Comparison of ENCODE assay signal across 1 cellular context in the genomic region with DNA sequence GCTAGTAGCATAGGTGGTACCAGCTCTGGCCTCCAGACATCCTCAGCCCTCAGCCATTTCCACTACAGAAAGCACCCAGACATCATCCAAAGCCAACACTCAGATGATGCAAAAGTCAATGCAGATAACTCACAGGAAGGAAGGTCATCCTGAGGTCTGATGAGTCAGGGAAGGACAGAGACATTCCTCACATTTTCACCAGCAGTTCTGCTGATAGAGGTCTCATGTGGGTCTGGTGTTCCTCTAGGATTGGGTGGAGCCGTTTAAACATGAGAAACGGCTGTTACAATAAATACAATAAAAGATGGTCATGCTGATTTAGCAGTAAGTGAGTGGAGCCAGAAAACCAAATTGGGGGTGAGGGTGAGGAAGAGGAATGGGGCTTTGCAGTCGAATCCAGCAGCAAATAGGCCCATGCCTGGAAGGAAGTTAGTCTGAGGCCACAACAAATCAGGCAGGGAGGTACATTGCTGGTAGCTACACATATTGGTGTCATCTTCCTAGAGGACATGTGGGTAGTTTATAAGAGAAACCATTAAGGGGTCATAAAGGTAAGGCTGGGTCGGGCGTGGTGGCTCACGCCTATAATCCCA.
A peak's percentile ranks its signal among the peaks of the same experiment; 100 is the strongest.
TF ChIP-seq lines count a peak whose summit lies in the region.

No MANE protein-coding gene starts in this region.

TF ChIP-seq in HepG2, 621 proteins besides CTCF, POLR2A, EP300 and RAD21 (continued from another document and continues in another):
- TF ChIP-seq, protein P1, sequence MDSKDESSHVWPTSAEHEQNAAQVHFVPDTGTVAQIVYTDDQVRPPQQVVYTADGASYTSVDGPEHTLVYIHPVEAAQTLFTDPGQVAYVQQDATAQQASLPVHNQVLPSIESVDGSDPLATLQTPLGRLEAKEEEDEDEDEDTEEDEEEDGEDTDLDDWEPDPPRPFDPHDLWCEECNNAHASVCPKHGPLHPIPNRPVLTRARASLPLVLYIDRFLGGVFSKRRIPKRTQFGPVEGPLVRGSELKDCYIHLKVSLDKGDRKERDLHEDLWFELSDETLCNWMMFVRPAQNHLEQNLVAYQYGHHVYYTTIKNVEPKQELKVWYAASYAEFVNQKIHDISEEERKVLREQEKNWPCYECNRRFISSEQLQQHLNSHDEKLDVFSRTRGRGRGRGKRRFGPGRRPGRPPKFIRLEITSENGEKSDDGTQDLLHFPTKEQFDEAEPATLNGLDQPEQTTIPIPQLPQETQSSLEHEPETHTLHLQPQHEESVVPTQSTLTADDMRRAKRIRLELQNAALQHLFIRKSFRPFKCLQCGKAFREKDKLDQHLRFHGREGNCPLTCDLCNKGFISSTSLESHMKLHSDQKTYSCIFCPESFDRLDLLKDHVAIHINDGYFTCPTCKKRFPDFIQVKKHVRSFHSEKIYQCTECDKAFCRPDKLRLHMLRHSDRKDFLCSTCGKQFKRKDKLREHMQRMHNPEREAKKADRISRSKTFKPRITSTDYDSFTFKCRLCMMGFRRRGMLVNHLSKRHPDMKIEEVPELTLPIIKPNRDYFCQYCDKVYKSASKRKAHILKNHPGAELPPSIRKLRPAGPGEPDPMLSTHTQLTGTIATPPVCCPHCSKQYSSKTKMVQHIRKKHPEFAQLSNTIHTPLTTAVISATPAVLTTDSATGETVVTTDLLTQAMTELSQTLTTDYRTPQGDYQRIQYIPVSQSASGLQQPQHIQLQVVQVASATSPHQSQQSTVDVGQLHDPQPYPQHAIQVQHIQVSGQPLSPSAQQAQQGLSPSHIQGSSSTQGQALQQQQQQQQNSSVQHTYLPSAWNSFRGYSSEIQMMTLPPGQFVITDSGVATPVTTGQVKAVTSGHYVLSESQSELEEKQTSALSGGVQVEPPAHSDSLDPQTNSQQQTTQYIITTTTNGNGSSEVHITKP (CRISPR knock-in tag; IDR thresholded peaks at IDR 0.05; ENCODE audit: low read depth), result 0 out of 2 replicates have a peak, but pooled peaks have one; percentile 35
- TF ChIP-seq ZNF572 (CRISPR knock-in tag; IDR thresholded peaks at IDR 0.05), result no peak
- TF ChIP-seq ZEB1 (IDR thresholded peaks at IDR 0.05; ENCODE audit: insufficient replicate concordance, low read depth), result peak; percentile 81
- TF ChIP-seq, protein P2, sequence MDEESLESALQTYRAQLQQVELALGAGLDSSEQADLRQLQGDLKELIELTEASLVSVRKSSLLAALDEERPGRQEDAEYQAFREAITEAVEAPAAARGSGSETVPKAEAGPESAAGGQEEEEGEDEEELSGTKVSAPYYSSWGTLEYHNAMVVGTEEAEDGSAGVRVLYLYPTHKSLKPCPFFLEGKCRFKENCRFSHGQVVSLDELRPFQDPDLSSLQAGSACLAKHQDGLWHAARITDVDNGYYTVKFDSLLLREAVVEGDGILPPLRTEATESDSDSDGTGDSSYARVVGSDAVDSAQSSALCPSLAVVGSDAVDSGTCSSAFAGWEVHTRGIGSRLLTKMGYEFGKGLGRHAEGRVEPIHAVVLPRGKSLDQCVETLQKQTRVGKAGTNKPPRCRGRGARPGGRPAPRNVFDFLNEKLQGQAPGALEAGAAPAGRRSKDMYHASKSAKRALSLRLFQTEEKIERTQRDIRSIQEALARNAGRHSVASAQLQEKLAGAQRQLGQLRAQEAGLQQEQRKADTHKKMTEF (CRISPR knock-in tag; IDR thresholded peaks at IDR 0.05), result peak; percentile 46; the same call in 1 of the 2 replicates
- TF ChIP-seq SMAD1 (CRISPR knock-in tag; IDR thresholded peaks at IDR 0.05; ENCODE audit: borderline replicate concordance, low read depth), result no peak
- no peak for TF ChIP-seq ADNP (CRISPR knock-in tag; IDR thresholded peaks at IDR 0.05)
- TF ChIP-seq, protein P3, sequence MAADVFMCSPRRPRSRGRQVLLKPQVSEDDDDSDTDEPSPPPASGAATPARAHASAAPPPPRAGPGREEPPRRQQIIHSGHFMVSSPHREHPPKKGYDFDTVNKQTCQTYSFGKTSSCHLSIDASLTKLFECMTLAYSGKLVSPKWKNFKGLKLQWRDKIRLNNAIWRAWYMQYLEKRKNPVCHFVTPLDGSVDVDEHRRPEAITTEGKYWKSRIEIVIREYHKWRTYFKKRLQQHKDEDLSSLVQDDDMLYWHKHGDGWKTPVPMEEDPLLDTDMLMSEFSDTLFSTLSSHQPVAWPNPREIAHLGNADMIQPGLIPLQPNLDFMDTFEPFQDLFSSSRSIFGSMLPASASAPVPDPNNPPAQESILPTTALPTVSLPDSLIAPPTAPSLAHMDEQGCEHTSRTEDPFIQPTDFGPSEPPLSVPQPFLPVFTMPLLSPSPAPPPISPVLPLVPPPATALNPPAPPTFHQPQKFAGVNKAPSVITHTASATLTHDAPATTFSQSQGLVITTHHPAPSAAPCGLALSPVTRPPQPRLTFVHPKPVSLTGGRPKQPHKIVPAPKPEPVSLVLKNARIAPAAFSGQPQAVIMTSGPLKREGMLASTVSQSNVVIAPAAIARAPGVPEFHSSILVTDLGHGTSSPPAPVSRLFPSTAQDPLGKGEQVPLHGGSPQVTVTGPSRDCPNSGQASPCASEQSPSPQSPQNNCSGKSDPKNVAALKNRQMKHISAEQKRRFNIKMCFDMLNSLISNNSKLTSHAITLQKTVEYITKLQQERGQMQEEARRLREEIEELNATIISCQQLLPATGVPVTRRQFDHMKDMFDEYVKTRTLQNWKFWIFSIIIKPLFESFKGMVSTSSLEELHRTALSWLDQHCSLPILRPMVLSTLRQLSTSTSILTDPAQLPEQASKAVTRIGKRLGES (CRISPR knock-in tag; IDR thresholded peaks at IDR 0.05; ENCODE audit: borderline replicate concordance), result no peak
- TF ChIP-seq ZNF607 (CRISPR knock-in tag; IDR thresholded peaks at IDR 0.05; ENCODE audit: borderline replicate concordance), result no peak
- no peak for TF ChIP-seq ZBTB8A (CRISPR knock-in tag; IDR thresholded peaks at IDR 0.05; ENCODE audit: borderline replicate concordance, low read depth)
- TF ChIP-seq, protein P4, sequence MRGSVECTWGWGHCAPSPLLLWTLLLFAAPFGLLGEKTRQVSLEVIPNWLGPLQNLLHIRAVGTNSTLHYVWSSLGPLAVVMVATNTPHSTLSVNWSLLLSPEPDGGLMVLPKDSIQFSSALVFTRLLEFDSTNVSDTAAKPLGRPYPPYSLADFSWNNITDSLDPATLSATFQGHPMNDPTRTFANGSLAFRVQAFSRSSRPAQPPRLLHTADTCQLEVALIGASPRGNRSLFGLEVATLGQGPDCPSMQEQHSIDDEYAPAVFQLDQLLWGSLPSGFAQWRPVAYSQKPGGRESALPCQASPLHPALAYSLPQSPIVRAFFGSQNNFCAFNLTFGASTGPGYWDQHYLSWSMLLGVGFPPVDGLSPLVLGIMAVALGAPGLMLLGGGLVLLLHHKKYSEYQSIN (CRISPR knock-in tag; IDR thresholded peaks at IDR 0.05; ENCODE audit: borderline replicate concordance), result no peak
- TF ChIP-seq, protein P5, sequence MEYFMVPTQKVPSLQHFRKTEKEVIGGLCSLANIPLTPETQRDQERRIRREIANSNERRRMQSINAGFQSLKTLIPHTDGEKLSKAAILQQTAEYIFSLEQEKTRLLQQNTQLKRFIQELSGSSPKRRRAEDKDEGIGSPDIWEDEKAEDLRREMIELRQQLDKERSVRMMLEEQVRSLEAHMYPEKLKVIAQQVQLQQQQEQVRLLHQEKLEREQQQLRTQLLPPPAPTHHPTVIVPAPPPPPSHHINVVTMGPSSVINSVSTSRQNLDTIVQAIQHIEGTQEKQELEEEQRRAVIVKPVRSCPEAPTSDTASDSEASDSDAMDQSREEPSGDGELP (IDR thresholded peaks at IDR 0.05; ENCODE audit: borderline replicate concordance, low read depth), result no peak
- TF ChIP-seq SOX13 (IDR thresholded peaks at IDR 0.05), result no peak
- TF ChIP-seq SOX13 (CRISPR knock-in tag; conservative IDR thresholded peaks at IDR 0.05 in 1 of 2, IDR thresholded peaks at IDR 0.05 in 1 of 2), result peak in 1 of 2 experiments; percentile 84; a peak in 1 of 4 replicates
- TF ChIP-seq HHEX (CRISPR knock-in tag; IDR thresholded peaks at IDR 0.05), result no peak
- TF ChIP-seq, protein P6, sequence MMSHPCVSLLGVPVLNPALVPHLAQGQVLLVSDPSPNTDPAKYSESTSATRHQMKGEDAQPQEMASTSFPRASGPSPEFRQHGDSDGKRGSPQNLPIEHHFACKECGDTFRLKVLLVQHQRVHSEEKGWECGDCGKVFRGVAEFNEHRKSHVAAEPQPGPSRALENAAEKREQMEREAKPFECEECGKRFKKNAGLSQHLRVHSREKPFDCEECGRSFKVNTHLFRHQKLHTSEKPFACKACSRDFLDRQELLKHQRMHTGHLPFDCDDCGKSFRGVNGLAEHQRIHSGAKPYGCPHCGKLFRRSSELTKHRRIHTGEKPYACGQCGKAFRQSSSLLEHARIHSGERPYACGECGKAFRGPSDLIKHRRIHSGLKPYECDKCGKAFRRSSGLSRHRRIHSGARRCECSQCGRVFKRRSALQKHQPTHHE (CRISPR knock-in tag; IDR thresholded peaks at IDR 0.05; ENCODE audit: borderline replicate concordance), result no peak
- no peak for TF ChIP-seq FOXJ3 (CRISPR knock-in tag; IDR thresholded peaks at IDR 0.05; ENCODE audit: borderline replicate concordance)
- TF ChIP-seq CEBPG (CRISPR knock-in tag; IDR thresholded peaks at IDR 0.05), result peak; percentile 96
- TF ChIP-seq ZKSCAN8 (CRISPR knock-in tag; IDR thresholded peaks at IDR 0.05; ENCODE audit: borderline replicate concordance), result peak; percentile 74; the same call in 1 of the 2 replicates
- TF ChIP-seq, protein P7, sequence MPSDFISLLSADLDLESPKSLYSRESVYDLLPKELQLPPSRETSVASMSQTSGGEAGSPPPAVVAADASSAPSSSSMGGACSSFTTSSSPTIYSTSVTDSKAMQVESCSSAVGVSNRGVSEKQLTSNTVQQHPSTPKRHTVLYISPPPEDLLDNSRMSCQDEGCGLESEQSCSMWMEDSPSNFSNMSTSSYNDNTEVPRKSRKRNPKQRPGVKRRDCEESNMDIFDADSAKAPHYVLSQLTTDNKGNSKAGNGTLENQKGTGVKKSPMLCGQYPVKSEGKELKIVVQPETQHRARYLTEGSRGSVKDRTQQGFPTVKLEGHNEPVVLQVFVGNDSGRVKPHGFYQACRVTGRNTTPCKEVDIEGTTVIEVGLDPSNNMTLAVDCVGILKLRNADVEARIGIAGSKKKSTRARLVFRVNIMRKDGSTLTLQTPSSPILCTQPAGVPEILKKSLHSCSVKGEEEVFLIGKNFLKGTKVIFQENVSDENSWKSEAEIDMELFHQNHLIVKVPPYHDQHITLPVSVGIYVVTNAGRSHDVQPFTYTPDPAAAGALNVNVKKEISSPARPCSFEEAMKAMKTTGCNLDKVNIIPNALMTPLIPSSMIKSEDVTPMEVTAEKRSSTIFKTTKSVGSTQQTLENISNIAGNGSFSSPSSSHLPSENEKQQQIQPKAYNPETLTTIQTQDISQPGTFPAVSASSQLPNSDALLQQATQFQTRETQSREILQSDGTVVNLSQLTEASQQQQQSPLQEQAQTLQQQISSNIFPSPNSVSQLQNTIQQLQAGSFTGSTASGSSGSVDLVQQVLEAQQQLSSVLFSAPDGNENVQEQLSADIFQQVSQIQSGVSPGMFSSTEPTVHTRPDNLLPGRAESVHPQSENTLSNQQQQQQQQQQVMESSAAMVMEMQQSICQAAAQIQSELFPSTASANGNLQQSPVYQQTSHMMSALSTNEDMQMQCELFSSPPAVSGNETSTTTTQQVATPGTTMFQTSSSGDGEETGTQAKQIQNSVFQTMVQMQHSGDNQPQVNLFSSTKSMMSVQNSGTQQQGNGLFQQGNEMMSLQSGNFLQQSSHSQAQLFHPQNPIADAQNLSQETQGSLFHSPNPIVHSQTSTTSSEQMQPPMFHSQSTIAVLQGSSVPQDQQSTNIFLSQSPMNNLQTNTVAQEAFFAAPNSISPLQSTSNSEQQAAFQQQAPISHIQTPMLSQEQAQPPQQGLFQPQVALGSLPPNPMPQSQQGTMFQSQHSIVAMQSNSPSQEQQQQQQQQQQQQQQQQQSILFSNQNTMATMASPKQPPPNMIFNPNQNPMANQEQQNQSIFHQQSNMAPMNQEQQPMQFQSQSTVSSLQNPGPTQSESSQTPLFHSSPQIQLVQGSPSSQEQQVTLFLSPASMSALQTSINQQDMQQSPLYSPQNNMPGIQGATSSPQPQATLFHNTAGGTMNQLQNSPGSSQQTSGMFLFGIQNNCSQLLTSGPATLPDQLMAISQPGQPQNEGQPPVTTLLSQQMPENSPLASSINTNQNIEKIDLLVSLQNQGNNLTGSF (CRISPR knock-in tag; IDR thresholded peaks at IDR 0.05), result no peak
- TF ChIP-seq ZNF816 (CRISPR knock-in tag; IDR thresholded peaks at IDR 0.05; ENCODE audit: borderline replicate concordance), result no peak
- TF ChIP-seq NAIF1 (CRISPR knock-in tag; IDR thresholded peaks at IDR 0.05; ENCODE audit: borderline replicate concordance), result no peak
- TF ChIP-seq TBX2 (CRISPR knock-in tag; IDR thresholded peaks at IDR 0.05; ENCODE audit: borderline replicate concordance), result peak; percentile 29; the same call in 1 of the 2 replicates
- no peak for TF ChIP-seq ZNF850 (CRISPR knock-in tag; conservative IDR thresholded peaks at IDR 0.05)
- 0 out of 2 replicates have a peak, but pooled peaks have one; percentile 40 for TF ChIP-seq ZNF205 (CRISPR knock-in tag; IDR thresholded peaks at IDR 0.05)
- no peak for TF ChIP-seq RFX1 (IDR thresholded peaks at IDR 0.05)
- no peak for TF ChIP-seq ZFP90 (CRISPR knock-in tag; IDR thresholded peaks at IDR 0.05; ENCODE audit: borderline replicate concordance)
- TF ChIP-seq ZNF790 (CRISPR knock-in tag; IDR thresholded peaks at IDR 0.05; ENCODE audit: borderline replicate concordance), result no peak
- peak; percentile 76 for TF ChIP-seq MAFF (IDR thresholded peaks at IDR 0.05; ENCODE audit: low read depth, low read length)
- no peak for TF ChIP-seq HOXA5 (CRISPR knock-in tag; IDR thresholded peaks at IDR 0.05)
- TF ChIP-seq ZNF251 (CRISPR knock-in tag; IDR thresholded peaks at IDR 0.05), result no peak
- TF ChIP-seq ZMYM4 (CRISPR knock-in tag; IDR thresholded peaks at IDR 0.05), result no peak
- peak; percentile 77 for TF ChIP-seq TBL1XR1 (IDR thresholded peaks at IDR 0.05; ENCODE audit: borderline replicate concordance, low read length, partially characterized antibody)
- TF ChIP-seq SNRNP70 (IDR thresholded peaks at IDR 0.05; ENCODE audit: low read depth, low read length), result no peak
- TF ChIP-seq U2AF2 (IDR thresholded peaks at IDR 0.05; ENCODE audit: low read depth, low read length), result no peak
- no peak for TF ChIP-seq EHMT2 (IDR thresholded peaks at IDR 0.05; ENCODE audit: borderline replicate concordance, low read depth, low read length)
- TF ChIP-seq ZNF598 (CRISPR knock-in tag; IDR thresholded peaks at IDR 0.05; ENCODE audit: borderline replicate concordance), result no peak
- TF ChIP-seq, protein P8, sequence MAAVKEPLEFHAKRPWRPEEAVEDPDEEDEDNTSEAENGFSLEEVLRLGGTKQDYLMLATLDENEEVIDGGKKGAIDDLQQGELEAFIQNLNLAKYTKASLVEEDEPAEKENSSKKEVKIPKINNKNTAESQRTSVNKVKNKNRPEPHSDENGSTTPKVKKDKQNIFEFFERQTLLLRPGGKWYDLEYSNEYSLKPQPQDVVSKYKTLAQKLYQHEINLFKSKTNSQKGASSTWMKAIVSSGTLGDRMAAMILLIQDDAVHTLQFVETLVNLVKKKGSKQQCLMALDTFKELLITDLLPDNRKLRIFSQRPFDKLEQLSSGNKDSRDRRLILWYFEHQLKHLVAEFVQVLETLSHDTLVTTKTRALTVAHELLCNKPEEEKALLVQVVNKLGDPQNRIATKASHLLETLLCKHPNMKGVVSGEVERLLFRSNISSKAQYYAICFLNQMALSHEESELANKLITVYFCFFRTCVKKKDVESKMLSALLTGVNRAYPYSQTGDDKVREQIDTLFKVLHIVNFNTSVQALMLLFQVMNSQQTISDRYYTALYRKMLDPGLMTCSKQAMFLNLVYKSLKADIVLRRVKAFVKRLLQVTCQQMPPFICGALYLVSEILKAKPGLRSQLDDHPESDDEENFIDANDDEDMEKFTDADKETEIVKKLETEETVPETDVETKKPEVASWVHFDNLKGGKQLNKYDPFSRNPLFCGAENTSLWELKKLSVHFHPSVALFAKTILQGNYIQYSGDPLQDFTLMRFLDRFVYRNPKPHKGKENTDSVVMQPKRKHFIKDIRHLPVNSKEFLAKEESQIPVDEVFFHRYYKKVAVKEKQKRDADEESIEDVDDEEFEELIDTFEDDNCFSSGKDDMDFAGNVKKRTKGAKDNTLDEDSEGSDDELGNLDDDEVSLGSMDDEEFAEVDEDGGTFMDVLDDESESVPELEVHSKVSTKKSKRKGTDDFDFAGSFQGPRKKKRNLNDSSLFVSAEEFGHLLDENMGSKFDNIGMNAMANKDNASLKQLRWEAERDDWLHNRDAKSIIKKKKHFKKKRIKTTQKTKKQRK (IDR thresholded peaks at IDR 0.05; ENCODE audit: low read length), result no peak
